16 cellular contexts compared by ENCODE assay signal in genomic region chr9:128409450-128409849, GRCh38. TPM values are rescaled to one million over a fixed set of nuclear protein-coding genes. Genes with fewer than 3 reads are reported as not detected.
DNase-seq lines count a peak whose midpoint lies in the region; TF ChIP-seq lines count a peak whose summit lies in the region.
"Had no signal": no experiment of that assay in that cellular context is flagged by ENCODE, and none has a peak within 500 bp of the region (broad histone marks: within the 10 kb centered on the region; RNA-seq: fewer than 3 reads in every experiment).

No MANE protein-coding gene starts in this region.

- H3K56ac ChIP-seq in H9 (ENCODE audit: insufficient read length, low read depth, low read length), result no peak overlapping the region

- no peaks in the 10 kb centered on the region for H3K79me1 ChIP-seq in H9 (ENCODE audit: insufficient read depth, low read depth, low read length, poor library complexity, severe bottlenecking)

- H3K18ac ChIP-seq in H9 (ENCODE audit: insufficient read length, low read depth, low read length), result no peak overlapping the region

- no peak overlapping the region for H3K9ac ChIP-seq in HUES64 (ENCODE audit: low read depth, low read length)
- no peak overlapping the region for H3K9ac ChIP-seq in H9 (ENCODE audit: extremely low read depth, insufficient read length, low read length)

- H3K27me3 Mint-ChIP-seq in brain (peaks cover 14% of the 10 kb centered on the region), osteocyte (ENCODE audit: unreplicated experiment) (peaks cover 17% of the 10 kb centered on the region), H9 (ENCODE audit: low read depth) (peaks cover 98% of the 10 kb centered on the region)

- H2BK5ac ChIP-seq in H9 (ENCODE audit: insufficient read length, low read length), result no peak overlapping the region

- no peaks in the 10 kb centered on the region for H3K36me3 ChIP-seq in HUES64 (ENCODE audit: insufficient read depth, low read length)
- H3K36me3 ChIP-seq: HAP-1 had no signal

- no peak overlapping the region for H4K8ac ChIP-seq in H9 (replicated peaks; ENCODE audit: insufficient read length, low read depth, low read length)

- peaks cover 0 to 11% (median 0%) of the 10 kb centered on the region in 5 experiments for H3K9me3 Mint-ChIP-seq in brain
- H3K9me3 Mint-ChIP-seq in osteocyte (ENCODE audit: unreplicated experiment), result no peaks in the 10 kb centered on the region
- peaks cover 0 to 6% of the 10 kb centered on the region in 2 experiments; a peak in 3 of 5 replicates for H3K9me3 Mint-ChIP-seq in H9
- H3K9me3 Mint-ChIP-seq: CD14-positive monocyte had no signal

- peak in 3 of 49 donors; percentile 61 to 76 (median 71) for DNase-seq in substantia nigra (lab: John Stamatoyannopoulos, UW)
- no peak for DNase-seq in globus pallidus (ENCODE audit: low spot score)
- no peak for DNase-seq in osteocyte (ENCODE audit: extremely low spot score, unreplicated experiment)
- no peak for DNase-seq in H9
- DNase-seq: COR-L47, KBM-7, MV-4-11, NCI-H187 treated with DMSO at 0.1 percent for 48 hours, NCI-H69, SIG-M5 had no signal

- no peak overlapping the region for H3K14ac ChIP-seq in H9 (ENCODE audit: insufficient read depth, low read length)

- no peak overlapping the region for H3K4ac ChIP-seq in H9 (ENCODE audit: low read depth, low read length)

- WGBS in HUES64, result 32% methylated on average over 8 of the region's 8 CpGs
- WGBS in H9 (ENCODE audit: extremely low coverage, insufficient read length, low lambda C conversion rate), result no CpG with 5 or more reads among the region's 8 CpGs

- H3K4me3 Mint-ChIP-seq in brain (no peak overlapping the region), osteocyte (ENCODE audit: unreplicated experiment) (no peak overlapping the region), H9 (no peak overlapping the region; a peak in 1 of 5 replicates)

- H4K5ac ChIP-seq in H9 (ENCODE audit: insufficient read length, low read depth, low read length), result no peak overlapping the region

- H2BK12ac ChIP-seq in H9 (ENCODE audit: insufficient read length, low read depth, low read length), result no peak overlapping the region

- no peak overlapping the region for H4K91ac ChIP-seq in H9 (ENCODE audit: insufficient read length, low read depth, low read length)

- H3K79me2 ChIP-seq in H9 (ENCODE audit: insufficient read depth, low read length), result no peaks in the 10 kb centered on the region

- no peaks in the 10 kb centered on the region for H3K9me3 ChIP-seq in HUES64 (ENCODE audit: insufficient read depth, low read depth, low read length)
- H3K9me3 ChIP-seq in iPS-18c (ENCODE audit: control insufficient read depth, insufficient read depth, low read length), result no peaks in the 10 kb centered on the region
- H3K9me3 ChIP-seq in H9 (ENCODE audit: control insufficient read depth, low read depth, low read length), result no peaks in the 10 kb centered on the region
- H3K9me3 ChIP-seq: HAP-1 had no signal

- H3K4me2 ChIP-seq in H9 (ENCODE audit: insufficient read depth, insufficient read length, low read length), result no peak overlapping the region

- H2BK20ac ChIP-seq in H9 (ENCODE audit: low read depth, low read length, poor library complexity, severe bottlenecking), result no peak overlapping the region

- H3K23me2 ChIP-seq in H9 (ENCODE audit: insufficient read length, low read depth, low read length, poor library complexity, severe bottlenecking), result no peaks in the 10 kb centered on the region

- H3K4me1 Mint-ChIP-seq in brain (peaks cover 63% of the 10 kb centered on the region), osteocyte (ENCODE audit: unreplicated experiment) (peaks cover 2% of the 10 kb centered on the region), H9 (peaks cover 35 to 38% of the 10 kb centered on the region in 2 experiments)

- H3K27ac ChIP-seq in HUES64 (ENCODE audit: low read depth, low read length) (peak overlapping the region; percentile 65; the same call in 1 of the 2 replicates), substantia nigra (ENCODE audit: low read depth, low read length, poor library complexity, severe bottlenecking) (peak overlapping the region; percentile 97), H9 (ENCODE audit: insufficient read length, low read depth, low read length) (no peak overlapping the region)
- H3K27ac ChIP-seq: HL-60 had no signal

- TF ChIP-seq CTCF in brain (conservative IDR thresholded peaks at IDR 0.05) (no peak), osteocyte (IDR thresholded peaks at IDR 0.05) (no peak), H9 (conservative IDR thresholded peaks at IDR 0.05) (no peak)

- no peak overlapping the region for H2AFZ ChIP-seq in H9 (ENCODE audit: low read length)

- H3K27me3 ChIP-seq in HUES64 (ENCODE audit: insufficient read depth, low read length) (peaks cover 94% of the 10 kb centered on the region), H9 (ENCODE audit: insufficient read depth, low read length) (peaks cover 55% of the 10 kb centered on the region; the same call in 1 of the 2 replicates)

- no peak overlapping the region for H3K4me3 ChIP-seq in HUES64 (ENCODE audit: low read length)
- peak overlapping the region; percentile 25; the same call in 1 of the 2 replicates for H3K4me3 ChIP-seq in iPS-18c (ENCODE audit: insufficient read depth, low read depth, low read length)
- H3K4me3 ChIP-seq: HAP-1 had no signal

- no peak overlapping the region for H3T11ph ChIP-seq in H9 (ENCODE audit: low read length)

- peaks cover 26% of the 10 kb centered on the region for H3K4me1 ChIP-seq in HUES64 (ENCODE audit: insufficient read depth, low read length)
- no peaks in the 10 kb centered on the region for H3K4me1 ChIP-seq in H9 (ENCODE audit: insufficient read depth, low read length)

- no peak overlapping the region for H2AK5ac ChIP-seq in H9 (ENCODE audit: insufficient read length, low read length)

- H3K27ac Mint-ChIP-seq in brain, result peak overlapping the region in 3 of 5 experiments; percentile 41 to 94 (median 41)
- no peak overlapping the region for H3K27ac Mint-ChIP-seq in osteocyte (ENCODE audit: unreplicated experiment)
- H3K27ac Mint-ChIP-seq in H9, result no peak overlapping the region
- H3K27ac Mint-ChIP-seq: CD14-positive monocyte had no signal

- no peak overlapping the region for H2BK120ac ChIP-seq in H9 (ENCODE audit: low read depth, low read length, poor library complexity, severe bottlenecking)

- no peak overlapping the region for H2BK15ac ChIP-seq in H9 (ENCODE audit: low read depth, low read length)

- no peak overlapping the region for H3K23ac ChIP-seq in H9 (ENCODE audit: insufficient read length, low read depth, low read length)

- no peaks in the 10 kb centered on the region for H4K20me1 ChIP-seq in H9 (ENCODE audit: control insufficient read depth, insufficient read depth, insufficient read length)

- no peaks in the 10 kb centered on the region for H3K36me3 Mint-ChIP-seq in brain
- H3K36me3 Mint-ChIP-seq in osteocyte (ENCODE audit: unreplicated experiment), result no peaks in the 10 kb centered on the region
- no peaks in the 10 kb centered on the region; a peak in 1 of 7 replicates for H3K36me3 Mint-ChIP-seq in H9 (ENCODE audit: insufficient read depth in 1 of 3, low read depth in 3 of 3)
- H3K36me3 Mint-ChIP-seq: CD14-positive monocyte had no signal

RNA-seq across cellular contexts. Expression of gene CERCAM, which starts 11.2 kb away (rescaled TPM):
- polyA plus RNA-seq in HUES64 (2013, experiment 1 of 2), result 8.1 TPM
- polyA plus RNA-seq in HUES64 (2013, experiment 2 of 2), result 12.6 TPM
- 15.9 TPM for polyA plus RNA-seq in brain (ENCODE audit: insufficient read depth, low read depth, low replicate concordance)
- total RNA-seq in osteocyte, result 128 and 132 TPM in 2 replicates
- 5.4 and 5.9 TPM in 2 replicates for total RNA-seq in H9 (2021)

RNA-seq across cellular contexts. Expression of gene URM1, which starts 38.3 kb away (rescaled TPM):
- polyA plus RNA-seq in HUES64 (2013, experiment 1 of 2), result 43.5 TPM
- polyA plus RNA-seq in HUES64 (2013, experiment 2 of 2), result 38.9 TPM
- 93.0 TPM for polyA plus RNA-seq in brain (ENCODE audit: insufficient read depth, low read depth, low replicate concordance)
- 57.0 and 62.0 TPM in 2 replicates for total RNA-seq in osteocyte
- 46.1 and 46.6 TPM in 2 replicates for total RNA-seq in H9 (2021)

RNA-seq across cellular contexts. Expression of gene ODF2, which starts 46.4 kb away (rescaled TPM):
- polyA plus RNA-seq in HUES64 (2013, experiment 1 of 2), result 17.2 TPM
- polyA plus RNA-seq in HUES64 (2013, experiment 2 of 2), result 23.1 TPM
- 74.2 TPM for polyA plus RNA-seq in brain (ENCODE audit: insufficient read depth, low read depth, low replicate concordance)
- total RNA-seq in osteocyte (37.7 and 40.5 TPM in 2 replicates), H9 (2021) (15.7 and 16.7 TPM in 2 replicates)

Comparison
In these comparisons a context has a peak if more than half of its experiments do, and no peak if none do; other contexts are left out.
1. H3K27ac Mint-ChIP-seq: peak in brain (3 of 5); none in osteocyte (single experiment) and H9 (0 of 3).
2. RNA of gene CERCAM, which starts 11.2 kb away (total RNA-seq): 128 to 132 TPM in osteocyte; 5.4 to 5.9 TPM in H9; every median in the first group is over 10 times any median in the second.